ENCODE assay signal across 1 cellular context in genomic region chr1:247079141-247079874, GRCh38.
TF ChIP-seq lines count a peak whose summit lies in the region.

No MANE protein-coding gene starts in this region.

TF ChIP-seq in Ishikawa, 13 proteins besides CTCF, POLR2A, EP300 and RAD21 (continued from another document):
- TF ChIP-seq REST (IDR thresholded peaks at IDR 0.05; ENCODE audit: low read depth): no peak
- no peak for TF ChIP-seq CREB1 (IDR thresholded peaks at IDR 0.05; ENCODE audit: low read depth)
